Comparison of ENCODE assay signal across 27 cellular contexts in the genomic region with DNA sequence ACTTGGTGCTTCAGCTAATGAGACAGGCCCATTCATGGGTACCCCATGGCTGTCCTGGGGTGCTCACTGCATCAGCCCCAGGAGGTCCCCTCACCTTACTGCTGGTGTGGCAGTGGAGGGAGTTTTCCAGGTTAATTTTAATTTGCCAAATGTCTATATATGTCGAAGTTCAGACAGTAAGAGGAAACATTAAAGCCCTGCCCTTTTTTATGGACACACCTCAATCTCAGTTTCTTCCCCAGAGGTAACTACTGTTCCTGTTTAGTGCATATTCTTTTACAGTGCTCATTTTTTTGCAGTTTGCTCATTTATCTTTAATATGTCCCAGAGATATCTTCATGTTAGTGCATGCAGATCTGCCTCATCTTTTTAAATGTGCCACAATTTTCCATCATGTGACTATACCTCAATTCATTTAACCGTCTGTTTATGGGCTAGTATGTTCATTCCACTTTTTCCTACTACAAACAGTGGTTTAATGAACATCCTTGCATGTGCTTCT.
"Had no signal": no experiment of that assay in that cellular context is flagged by ENCODE, and none has a peak within 500 bp of the region (broad histone marks: within the 10 kb centered on the region; RNA-seq: fewer than 3 reads in every experiment).

No MANE protein-coding gene starts in this region.

- H3K9me3 ChIP-seq: esophagus muscularis mucosa, gastroesophageal sphincter, right lobe of liver, stomach, upper lobe of right lung had no signal

- H2AFZ ChIP-seq: neural progenitor cell had no signal

- H3K4me3 Mint-ChIP-seq: activated naive CD4-positive, alpha-beta T cell treated with anti-CD3 and anti-CD28 coated beads, Interleukin-2, amount 50 U/mL, for 24 hours; brain; naive B cell; neural progenitor cell; stimulated activated memory B cell treated with anti-CD40 and anti-IgM and Interleukin-4, amounts not matched to agents 10 μg/mL and 1 μg/mL and 100 μg/mL, for 72 hours had no signal

- H3K9ac ChIP-seq: neural progenitor cell had no signal

- H3K27ac Mint-ChIP-seq: activated naive CD4-positive, alpha-beta T cell treated with anti-CD3 and anti-CD28 coated beads, Interleukin-2, amount 50 U/mL, for 24 hours; brain; stimulated activated memory B cell treated with anti-CD40 and anti-IgM and Interleukin-4, amounts not matched to agents 10 μg/mL and 1 μg/mL and 100 μg/mL, for 72 hours had no signal

- H3K9me3 Mint-ChIP-seq: activated naive CD4-positive, alpha-beta T cell treated with anti-CD3 and anti-CD28 coated beads, Interleukin-2, amount 50 U/mL, for 24 hours; stimulated activated memory B cell treated with anti-CD40 and anti-IgM and Interleukin-4, amounts not matched to agents 10 μg/mL and 1 μg/mL and 100 μg/mL, for 72 hours had no signal

- ATAC-seq: gastroesophageal sphincter; left cardiac atrium; stimulated activated memory B cell treated with anti-CD40 and anti-IgM and Interleukin-4, amounts not matched to agents 10 μg/mL and 1 μg/mL and 100 μg/mL, for 72 hours; upper lobe of right lung had no signal

- H3K27me3 ChIP-seq: esophagus muscularis mucosa, gastroesophageal sphincter, neural progenitor cell, right lobe of liver, stomach, upper lobe of right lung had no signal

- FAIRE-seq: islet of Langerhans had no signal

- H3K27me3 Mint-ChIP-seq: activated naive CD4-positive, alpha-beta T cell treated with anti-CD3 and anti-CD28 coated beads, Interleukin-2, amount 50 U/mL, for 24 hours; brain; naive B cell; stimulated activated memory B cell treated with anti-CD40 and anti-IgM and Interleukin-4, amounts not matched to agents 10 μg/mL and 1 μg/mL and 100 μg/mL, for 72 hours had no signal

- H3K36me3 Mint-ChIP-seq: naive B cell had no signal

- H3K4me3 ChIP-seq: esophagus muscularis mucosa, gastroesophageal sphincter, neural progenitor cell, right lobe of liver, skin epidermis, stomach, upper lobe of right lung had no signal

- H3K36me3 ChIP-seq: esophagus muscularis mucosa, gastroesophageal sphincter, neural progenitor cell, right lobe of liver, stomach, upper lobe of right lung had no signal

- H3K27ac ChIP-seq: esophagus muscularis mucosa, gastroesophageal sphincter, neural progenitor cell, right lobe of liver, stomach, upper lobe of right lung had no signal

- DNase-seq: activated CD4-positive, alpha-beta T cell treated with anti-CD3 and anti-CD28 coated beads for 1 hour; activated CD4-positive, alpha-beta T cell treated with anti-CD3 and anti-CD28 coated beads, Interleukin-2, amount 50 U/mL, for 1 hour; activated gamma-delta T cell treated with Interleukin-2 at 50 U/mL for 16 hours; activated T-cell treated with anti-CD3 and anti-CD28 coated beads, Interleukin-2, amount 50 U/mL, for 1 hour; anterior cingulate cortex; caudate nucleus; effector memory CD4-positive, alpha-beta T cell; head of caudate nucleus; hypothalamus; left cardiac atrium; mesenchymal stem cell; naive B cell; posterior cingulate gyrus; right lobe of liver; stimulated activated CD4-positive, alpha-beta T cell treated with anti-CD3 and anti-CD28 coated beads, Interleukin-2, amount 100 ng/mL, for 24 hours; stomach; T-helper 1 cell; T-helper 9 cell; upper lobe of right lung had no signal
